Comparison of ENCODE assay signal across 25 cellular contexts in the genomic region with DNA sequence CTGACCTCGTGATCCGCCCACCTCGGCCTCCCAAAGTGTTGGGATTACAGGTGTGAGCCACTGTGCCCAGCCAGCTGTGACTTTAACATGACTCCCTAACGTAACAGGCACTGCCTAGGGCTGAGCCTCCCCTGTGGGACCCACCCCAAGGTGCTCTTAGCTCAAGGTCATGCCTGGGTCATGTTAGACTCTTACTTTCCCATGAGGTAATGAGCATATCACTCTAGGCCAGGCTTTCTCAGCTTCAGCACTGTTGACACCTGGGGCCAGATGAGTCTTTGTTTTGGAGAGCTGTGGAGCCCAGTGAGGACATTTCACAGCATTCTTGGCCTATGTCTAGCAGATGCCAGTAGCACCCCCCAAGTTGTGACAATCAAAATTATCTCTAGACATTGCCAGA. TPM values are rescaled to one million over a fixed set of nuclear protein-coding genes. Genes with fewer than 3 reads are reported as not detected.
"Had no signal": no experiment of that assay in that cellular context is flagged by ENCODE, and none has a peak within 500 bp of the region (broad histone marks: within the 10 kb centered on the region; RNA-seq: fewer than 3 reads in every experiment).

No MANE protein-coding gene starts in this region.

- ATAC-seq: effector memory CD8-positive, alpha-beta T cell; left cardiac atrium; natural killer cell treated with Interleukin-12 subunit alpha and Interleukin-12 subunit beta and Interleukin-15 and Interleukin-18, amount 100 ng/mL, for 72 hours; right cardiac atrium had no signal

- H3K27ac ChIP-seq: hepatocyte, left ventricle myocardium inferior, lower lobe of right lung, neural progenitor cell, ovary, tibial artery had no signal

- H3K9me3 ChIP-seq: esophagus squamous epithelium, left ventricle myocardium inferior, lower lobe of right lung, ovary, tibial artery had no signal

- H3K4me3 Mint-ChIP-seq: effector memory CD8-positive, alpha-beta T cell; memory B cell; mesothelial cell of epicardium; natural killer cell treated with Interleukin-12 subunit alpha and Interleukin-12 subunit beta and Interleukin-15 and Interleukin-18, amount 100 ng/mL, for 72 hours; neural progenitor cell; stimulated activated naive CD8-positive, alpha-beta T cell treated with anti-CD3 and anti-CD28 coated beads, Interleukin-15, Interleukin-2, amounts not matched to agents 100 ng/mL and 50 ng/mL, for 24 hours had no signal

- H3K27me3 ChIP-seq: esophagus squamous epithelium, hepatocyte, neural progenitor cell, ovary, tibial artery had no signal

- H2AFZ ChIP-seq: hepatocyte, neural progenitor cell had no signal

- H3K27me3 Mint-ChIP-seq: effector memory CD8-positive, alpha-beta T cell; memory B cell; natural killer cell treated with Interleukin-12 subunit alpha and Interleukin-12 subunit beta and Interleukin-15 and Interleukin-18, amount 100 ng/mL, for 72 hours; progenitor cell of endocrine pancreas; stimulated activated naive CD8-positive, alpha-beta T cell treated with anti-CD3 and anti-CD28 coated beads, Interleukin-15, Interleukin-2, amounts not matched to agents 100 ng/mL and 50 ng/mL, for 24 hours had no signal

- FAIRE-seq: kidney, small intestine had no signal

- H3K9me3 Mint-ChIP-seq: effector memory CD8-positive, alpha-beta T cell; memory B cell; mesothelial cell of epicardium; natural killer cell treated with Interleukin-12 subunit alpha and Interleukin-12 subunit beta and Interleukin-15 and Interleukin-18, amount 100 ng/mL, for 72 hours; neural progenitor cell; stimulated activated naive CD8-positive, alpha-beta T cell treated with anti-CD3 and anti-CD28 coated beads, Interleukin-15, Interleukin-2, amounts not matched to agents 100 ng/mL and 50 ng/mL, for 24 hours had no signal

- H3K4me3 ChIP-seq: esophagus squamous epithelium, hepatocyte, left ventricle myocardium inferior, lower lobe of right lung, neural progenitor cell, ovary, tibial artery had no signal

- H3K9ac ChIP-seq: neural progenitor cell had no signal

- H3K4me2 ChIP-seq: hepatocyte, neural progenitor cell had no signal

- H3K36me3 ChIP-seq: neural progenitor cell, ovary had no signal

- DNase-seq: effector memory CD8-positive, alpha-beta T cell; esophagus squamous epithelium; foreskin fibroblast; kidney; left cardiac atrium; left ventricle myocardium inferior; lower lobe of right lung; nucleus accumbens; ovary; right cardiac atrium; small intestine; stimulated activated CD4-positive, alpha-beta T cell treated with anti-CD3 and anti-CD28 coated beads, Interleukin-2, amount 100 ng/mL, for 48 hours had no signal

- H3K27ac Mint-ChIP-seq: memory B cell; mesothelial cell of epicardium; natural killer cell treated with Interleukin-12 subunit alpha and Interleukin-12 subunit beta and Interleukin-15 and Interleukin-18, amount 100 ng/mL, for 72 hours; neural progenitor cell; progenitor cell of endocrine pancreas; stimulated activated naive CD8-positive, alpha-beta T cell treated with anti-CD3 and anti-CD28 coated beads, Interleukin-15, Interleukin-2, amounts not matched to agents 100 ng/mL and 50 ng/mL, for 24 hours had no signal

RNA-seq across cellular contexts. Expression of a gene that starts 7.8 kb away (rescaled TPM):
- total RNA-seq: epithelial cell of proximal tubule; esophagus squamous epithelium; kidney; left cardiac atrium; left ventricle myocardium inferior; lower lobe of right lung; mesothelial cell of epicardium; mucosa of gallbladder; myocyte; natural killer cell treated with Interleukin-12 subunit alpha and Interleukin-12 subunit beta and Interleukin-15 and Interleukin-18, amount 100 ng/mL, for 72 hours; ovary; progenitor cell of endocrine pancreas; right cardiac atrium; temporal lobe; ureter had no signal
